20 cellular contexts compared by ENCODE assay signal in genomic region chr1:67817319-67817718, GRCh38. TPM values are rescaled to one million over a fixed set of nuclear protein-coding genes. Genes with fewer than 3 reads are reported as not detected.
DNase-seq lines count a peak whose midpoint lies in the region; ATAC-seq and TF ChIP-seq lines count a peak whose summit lies in the region.
"Had no signal": no experiment of that assay in that cellular context is flagged by ENCODE, and none has a peak within 500 bp of the region (broad histone marks: within the 10 kb centered on the region; RNA-seq: fewer than 3 reads in every experiment).

No MANE protein-coding gene starts in this region.

- H3K4me2 ChIP-seq in mammary epithelial cell (ENCODE audit: insufficient read depth, low read depth, low read length), result no peak overlapping the region
- H3K4me2 ChIP-seq: GM23338 had no signal

- intact Hi-C loops in MCF 10A (cut with micrococcal nuclease), result no loop called here
- intact Hi-C loops in mammary epithelial cell (cut with micrococcal nuclease), result no loop called here
- intact Hi-C loops in colonic mucosa (cut with DNase I), result no loop called here
- intact Hi-C loops in tibial artery (cut with DNase I; ENCODE audit: low total_unique reads), result no loop called here

- no peaks in the 10 kb centered on the region for H3K9me3 ChIP-seq in mammary epithelial cell (replicated peaks; ENCODE audit: insufficient read depth, low read length)
- no peaks in the 10 kb centered on the region for H3K9me3 ChIP-seq in colonic mucosa
- H3K9me3 ChIP-seq in mucosa of rectum (ENCODE audit: control insufficient read depth in 2 of 2, low read length in 2 of 2), result no peaks in the 10 kb centered on the region
- H3K9me3 ChIP-seq in tibial artery, result no peaks in the 10 kb centered on the region
- no peaks in the 10 kb centered on the region for H3K9me3 ChIP-seq in effector memory CD4-positive, alpha-beta T cell (ENCODE audit: control insufficient read depth, low read length)

- DNase-seq in MCF 10A (ENCODE audit: unreplicated experiment) (peak; percentile 60), mammary epithelial cell (no peak), colonic mucosa (peak; percentile 93), tibial artery (no peak), retina (no peak)
- DNase-seq in effector memory CD4-positive, alpha-beta T cell, result no peak
- DNase-seq: COR-L47; DMS79 treated with DMSO at 0.1 percent for 48 hours; KBM-7; NCI-H1105; NCI-H187; NCI-H2171 treated with DMSO at 0.1 percent for 48 hours; NCI-H524 treated with DMSO at 0.1 percent for 48 hours; NK-92 treated with Interleukin-12 subunit alpha and Interleukin-12 subunit beta, amount 100 ng/mL, for 24 hours; OCI-M1 had no signal

- peaks cover 54% of the 10 kb centered on the region for H3K4me1 Mint-ChIP-seq in MCF 10A (ENCODE audit: insufficient read depth, unreplicated experiment)

- no TSS peak for BruUV-seq in MCF 10A (replicated peaks; lab: Mats Ljungman, UMichigan)
- no TSS peak for BruUV-seq in mammary epithelial cell (replicated peaks; lab: Mats Ljungman, UMichigan)

- H3K9me3 Mint-ChIP-seq in MCF 10A (ENCODE audit: unreplicated experiment), result no peaks in the 10 kb centered on the region

- in situ Hi-C loops in mammary epithelial cell (cut with MboI; ENCODE audit: low sequenced_read_pairs in 2 of 2), result no loop called here

- peaks cover 16% of the 10 kb centered on the region for H3K36me3 Mint-ChIP-seq in MCF 10A (ENCODE audit: insufficient read depth, unreplicated experiment)

- H3K4me1 ChIP-seq in mammary epithelial cell (ENCODE audit: insufficient read depth, low read length), result peaks cover 49% of the 10 kb centered on the region
- H3K4me1 ChIP-seq in colonic mucosa, result peaks cover 11% of the 10 kb centered on the region
- peaks cover 45 to 55% of the 10 kb centered on the region in 2 donors for H3K4me1 ChIP-seq in mucosa of rectum (ENCODE audit: control insufficient read depth in 2 of 2, insufficient read depth in 2 of 2, low read length in 2 of 2)
- H3K4me1 ChIP-seq in tibial artery, result peaks cover 6 to 95% (median 56%) of the 10 kb centered on the region in 4 donors
- H3K4me1 ChIP-seq in effector memory CD4-positive, alpha-beta T cell (ENCODE audit: control insufficient read depth, insufficient read depth, low read length, poor library complexity, severe bottlenecking), result no peaks in the 10 kb centered on the region

- H3K27me3 ChIP-seq in mammary epithelial cell (ENCODE audit: insufficient read depth, low read length) (no peaks in the 10 kb centered on the region), colonic mucosa (no peaks in the 10 kb centered on the region), mucosa of rectum (ENCODE audit: control insufficient read depth in 2 of 2, insufficient read depth in 2 of 2, low read length in 2 of 2) (no peaks in the 10 kb centered on the region), tibial artery (no peaks in the 10 kb centered on the region)
- H3K27me3 ChIP-seq in effector memory CD4-positive, alpha-beta T cell (replicated peaks; ENCODE audit: control insufficient read depth, insufficient read depth, low read length, poor library complexity, severe bottlenecking), result no peaks in the 10 kb centered on the region

- no peak for TF ChIP-seq CTCF in MCF 10A (IDR thresholded peaks at IDR 0.05; ENCODE audit: unreplicated experiment)
- no peak for TF ChIP-seq CTCF in mammary epithelial cell (conservative IDR thresholded peaks at IDR 0.05 in 1 of 2, IDR thresholded peaks at IDR 0.05 in 1 of 2; ENCODE audit: extremely low read depth in 1 of 2, insufficient read depth in 1 of 2, low read depth in 1 of 2, low read length in 2 of 2)
- no peak for TF ChIP-seq CTCF in colonic mucosa (IDR thresholded peaks at IDR 0.05)
- TF ChIP-seq CTCF in tibial artery (IDR thresholded peaks at IDR 0.05), result no peak

- no peak for ATAC-seq in HG02981 (IDR thresholded peaks at IDR 0.05; ENCODE audit: unreplicated experiment)
- ATAC-seq: GM23338 had no signal

- CTCF ChIA-PET in MCF 10A (lab: Yijun Ruan, JAX) (interaction anchor here (0.6 to 6.8 kb wide), 7 partner anchors 11 to 282 kb away, joined by 3 to 53 read pairs (median 8); no protein-coding TSS in a partner anchor), mammary epithelial cell (lab: Charles Lee; ENCODE audit: low non-redundant PET) (interaction anchor here (0.6 kb wide), 1 partner anchor 15 kb away, joined by 3 read pairs; no protein-coding TSS in a partner anchor)

- no peak overlapping the region for H3K9ac ChIP-seq in mammary epithelial cell (ENCODE audit: insufficient read depth, low read length)
- H3K9ac ChIP-seq in colonic mucosa (ENCODE audit: low read depth in 2 of 2, low read length in 2 of 2), result no peak overlapping the region
- H3K9ac ChIP-seq in mucosa of rectum (ENCODE audit: low read depth in 1 of 2, low read length in 2 of 2), result peak overlapping the region in 1 of 2 donors; percentile 50

- H3K36me3 ChIP-seq in mammary epithelial cell (ENCODE audit: insufficient read depth, low read length), result peaks cover 4% of the 10 kb centered on the region
- no peaks in the 10 kb centered on the region for H3K36me3 ChIP-seq in colonic mucosa
- no peaks in the 10 kb centered on the region for H3K36me3 ChIP-seq in mucosa of rectum (ENCODE audit: control insufficient read depth in 2 of 2, insufficient read depth in 2 of 2, low read length in 2 of 2)
- no peaks in the 10 kb centered on the region for H3K36me3 ChIP-seq in tibial artery
- no peaks in the 10 kb centered on the region for H3K36me3 ChIP-seq in effector memory CD4-positive, alpha-beta T cell (ENCODE audit: control insufficient read depth, insufficient read depth, low read length)

- no peaks in the 10 kb centered on the region for H4K20me1 ChIP-seq in mammary epithelial cell (ENCODE audit: insufficient read depth, low read length)

- no peaks in the 10 kb centered on the region for H3K27me3 Mint-ChIP-seq in MCF 10A (ENCODE audit: insufficient read depth, unreplicated experiment)

- peak overlapping the region; percentile 94 for H3K27ac Mint-ChIP-seq in MCF 10A (ENCODE audit: low read depth, unreplicated experiment)
- H3K27ac Mint-ChIP-seq: GM23338 had no signal

- dilution Hi-C loops in mammary epithelial cell (cut with HindIII; ENCODE audit: low sequenced_read_pairs), result loop anchor here (5.0 kb wide), 1 partner anchor 50 kb away; no protein-coding TSS in a partner anchor

- no peak overlapping the region for H2AFZ ChIP-seq in mammary epithelial cell (ENCODE audit: low read depth, low read length)
- H2AFZ ChIP-seq: GM23338 had no signal

- H3K4me3 Mint-ChIP-seq in MCF 10A (ENCODE audit: unreplicated experiment), result no peak overlapping the region
- H3K4me3 Mint-ChIP-seq: GM23338 had no signal

- H3K27ac ChIP-seq in mammary epithelial cell (ENCODE audit: insufficient read depth, low read depth, low read length), result no peak overlapping the region
- H3K27ac ChIP-seq in colonic mucosa, result peak overlapping the region; percentile 87
- peak overlapping the region; percentile 91 to 96 for H3K27ac ChIP-seq in mucosa of rectum (ENCODE audit: low read depth in 2 of 2, low read length in 2 of 2)
- H3K27ac ChIP-seq in tibial artery, result peak overlapping the region; percentile 75 to 78
- H3K27ac ChIP-seq in effector memory CD4-positive, alpha-beta T cell (ENCODE audit: insufficient read depth, low read length, poor library complexity, severe bottlenecking), result no peak overlapping the region
- H3K27ac ChIP-seq: C4-2B, HL-60 had no signal

- peaks cover 99% of the 10 kb centered on the region for H3K79me2 ChIP-seq in mammary epithelial cell (ENCODE audit: insufficient read depth, low read length)

- POLR2A ChIA-PET in MCF 10A (lab: Yijun Ruan, JAX), result interaction anchor here (0.7 to 12.3 kb wide), 7 partner anchors 12 to 135 kb away, joined by 3 to 262 read pairs (median 4); partner anchors contain the start of genes GADD45A and GNG12

- 100% methylated on average over 1 of the region's 1 CpG for WGBS in mammary epithelial cell (ENCODE audit: low coverage, missing lambda C conversion rate)

- no peak overlapping the region for H3K4me3 ChIP-seq in mammary epithelial cell (replicated peaks in 1 of 3; ENCODE audit: insufficient read depth in 1 of 3, low read depth in 2 of 3, low read length in 3 of 3)
- no peak overlapping the region for H3K4me3 ChIP-seq in colonic mucosa
- no peak overlapping the region for H3K4me3 ChIP-seq in mucosa of rectum (ENCODE audit: low read length in 2 of 2)
- H3K4me3 ChIP-seq in tibial artery, result no peak overlapping the region
- no peak overlapping the region for H3K4me3 ChIP-seq in effector memory CD4-positive, alpha-beta T cell (ENCODE audit: insufficient read depth, low read depth, low read length, poor library complexity, severe bottlenecking)
- H3K4me3 ChIP-seq: GM23338 had no signal

RNA-seq across cellular contexts. Expression of gene GNG12, which starts 15.9 kb away (rescaled TPM):
- total RNA-seq in MCF 10A (2022), result 117 and 135 TPM in 2 replicates
- 100 to 1,000 TPM; 130 to 183 TPM for total RNA-seq in mammary epithelial cell
- polyA plus RNA-seq in mammary epithelial cell, result 83.7 TPM
- 154 TPM for polyA minus RNA-seq in mammary epithelial cell
- total RNA-seq in colonic mucosa, result 100 to 1,000 TPM in 1 of 2 donors, 10 to 100 TPM in 1; 77.1 to 131 TPM

Comparison
In these comparisons a context has a peak if more than half of its experiments do, and no peak if none do; other contexts are left out.
1. DNase-seq: peak in MCF 10A (single experiment) and colonic mucosa (single experiment); none in mammary epithelial cell (single experiment), tibial artery (0 of 2), effector memory CD4-positive, alpha-beta T cell (0 of 3) and retina (single experiment).
2. H3K27ac ChIP-seq: peak in colonic mucosa (single experiment), mucosa of rectum (2 of 2) and tibial artery (2 of 2); none in mammary epithelial cell (single experiment) and effector memory CD4-positive, alpha-beta T cell (single experiment).